8 cellular contexts compared by ENCODE assay signal in the genomic region with DNA sequence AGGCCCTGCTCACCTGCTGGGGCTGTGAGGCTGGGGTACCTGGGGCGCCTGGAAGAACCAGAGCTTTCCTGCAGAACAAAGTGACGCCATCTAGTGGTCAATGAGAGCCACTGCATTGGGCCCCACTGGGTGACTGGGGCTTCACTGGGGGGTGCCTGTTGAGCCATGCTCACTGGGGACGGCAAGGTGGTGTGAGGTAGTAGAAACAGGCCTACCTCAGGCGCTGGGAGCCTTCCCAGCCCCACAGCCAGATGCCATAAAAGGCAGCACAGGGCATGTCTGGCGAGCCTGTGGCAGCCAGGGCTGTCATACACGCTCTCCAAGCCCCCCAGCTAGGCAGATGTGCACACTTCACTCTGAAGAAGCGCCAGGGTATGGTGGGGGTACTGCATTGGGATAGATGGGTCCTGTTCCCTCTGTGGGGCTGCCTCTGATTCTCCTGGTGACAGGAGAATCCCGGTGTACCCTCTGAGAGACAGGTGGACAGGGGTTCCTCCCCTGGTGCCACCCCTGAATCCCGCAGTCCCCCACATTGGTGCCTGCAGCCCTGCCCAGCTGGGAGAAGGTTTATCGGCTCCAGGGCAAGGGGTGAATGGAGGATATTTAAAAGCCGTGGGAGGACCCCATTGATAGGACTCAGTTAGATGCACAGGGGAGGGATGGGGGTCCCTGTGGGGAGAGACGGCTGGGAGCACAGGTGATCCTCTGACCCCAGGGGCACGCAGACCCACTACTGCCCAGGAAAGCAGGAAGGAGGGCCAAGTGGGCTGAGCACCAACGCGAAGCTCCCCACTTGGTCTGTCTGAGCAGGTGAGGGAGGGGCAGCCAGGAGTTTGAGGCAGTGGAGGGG.
DNase-seq lines count a peak whose midpoint lies in the region; ATAC-seq and TF ChIP-seq lines count a peak whose summit lies in the region.

No MANE protein-coding gene starts in this region.

- TF ChIP-seq CTCF in RWPE1 (conservative IDR thresholded peaks at IDR 0.05; ENCODE audit: low read depth) (peak; percentile 76), left lung (IDR thresholded peaks at IDR 0.05) (peak; percentile 57 to 66)

- no peaks in the 10 kb centered on the region for H3K9me3 Mint-ChIP-seq in activated naive CD8-positive, alpha-beta T cell treated with anti-CD3 and anti-CD28 coated beads, Interleukin-2, amount 50 U/mL, for 24 hours

- H3K9me3 ChIP-seq in left lung = no peaks in the 10 kb centered on the region

- peaks cover 22% of the 10 kb centered on the region for H3K4me1 Mint-ChIP-seq in activated naive CD8-positive, alpha-beta T cell treated with anti-CD3 and anti-CD28 coated beads, Interleukin-2, amount 50 U/mL, for 24 hours

- DNase-seq in SIG-M5 treated with dmso at 0.1 percent for 504 hours (lab: John Stamatoyannopoulos, UW; ENCODE audit: unreplicated experiment) (peak; percentile 4), SIG-M5 (lab: John Stamatoyannopoulos, UW) (no peak), RWPE1 (ENCODE audit: low spot score) (peak; percentile 41), left lung (no peak), kidney glomerular epithelial cell (lab: John Stamatoyannopoulos, UW) (no peak)
- DNase-seq in activated naive CD8-positive, alpha-beta T cell treated with anti-CD3 and anti-CD28 coated beads, Interleukin-2, amount 50 U/mL, for 24 hours = peak; percentile 61
- peak; percentile 62 for DNase-seq in stimulated activated naive CD8-positive, alpha-beta T cell treated with anti-CD3 and anti-CD28 coated beads, Interleukin-15, Interleukin-2, amounts not matched to agents 100 U/mL and 50 U/mL, for 24 hours

- H3K4me3 Mint-ChIP-seq in activated naive CD8-positive, alpha-beta T cell treated with anti-CD3 and anti-CD28 coated beads, Interleukin-2, amount 50 U/mL, for 24 hours = no peak overlapping the region

- POLR2A ChIA-PET in RWPE1 (lab: Yijun Ruan, JAX; ENCODE audit: low non-redundant PET) = no interaction called here

- no peak overlapping the region for H3K4me3 ChIP-seq in left lung

- H3K36me3 Mint-ChIP-seq in activated naive CD8-positive, alpha-beta T cell treated with anti-CD3 and anti-CD28 coated beads, Interleukin-2, amount 50 U/mL, for 24 hours (ENCODE audit: low read depth) = no peaks in the 10 kb centered on the region

- no peaks in the 10 kb centered on the region for H3K27me3 ChIP-seq in left lung

- no peaks in the 10 kb centered on the region for H3K4me1 ChIP-seq in left lung

- intact Hi-C loops in left lung (cut with DNase I) = no loop called here

- H3K27ac Mint-ChIP-seq in activated naive CD8-positive, alpha-beta T cell treated with anti-CD3 and anti-CD28 coated beads, Interleukin-2, amount 50 U/mL, for 24 hours = no peak overlapping the region

- H3K36me3 ChIP-seq in left lung = no peaks in the 10 kb centered on the region

- ATAC-seq in activated naive CD8-positive, alpha-beta T cell treated with anti-CD3 and anti-CD28 coated beads, Interleukin-2, amount 50 U/mL, for 24 hours = peak; percentile 26
- ATAC-seq in left lung = no peak
- ATAC-seq in stimulated activated naive CD8-positive, alpha-beta T cell treated with anti-CD3 and anti-CD28 coated beads, Interleukin-15, Interleukin-2, amounts not matched to agents 100 U/mL and 50 U/mL, for 24 hours = peak; percentile 56
- no peak for ATAC-seq in GM21723 (IDR thresholded peaks at IDR 0.05; ENCODE audit: unreplicated experiment)

- no peak overlapping the region for H3K27ac ChIP-seq in RWPE1
- no peak overlapping the region for H3K27ac ChIP-seq in left lung

- no peaks in the 10 kb centered on the region for H3K27me3 Mint-ChIP-seq in activated naive CD8-positive, alpha-beta T cell treated with anti-CD3 and anti-CD28 coated beads, Interleukin-2, amount 50 U/mL, for 24 hours

- CTCF ChIA-PET in RWPE1 (lab: Yijun Ruan, JAX) = interaction anchor here (0.6 to 1.7 kb wide), 12 partner anchors 8 to 103 kb away, joined by 3 to 10 read pairs (median 4); no protein-coding TSS in a partner anchor

Comparison
In these comparisons a context has a peak if more than half of its experiments do, and no peak if none do; other contexts are left out.
1. DNase-seq: peak in SIG-M5 treated with dmso at 0.1 percent for 504 hours (single experiment), RWPE1 (single experiment), activated naive CD8-positive, alpha-beta T cell treated with anti-CD3 and anti-CD28 coated beads, Interleukin-2, amount 50 U/mL, for 24 hours (single experiment) and stimulated activated naive CD8-positive, alpha-beta T cell treated with anti-CD3 and anti-CD28 coated beads, Interleukin-15, Interleukin-2, amounts not matched to agents 100 U/mL and 50 U/mL, for 24 hours (single experiment); none in SIG-M5 (single experiment), left lung (0 of 2) and kidney glomerular epithelial cell (single experiment).
2. ATAC-seq: peak in activated naive CD8-positive, alpha-beta T cell treated with anti-CD3 and anti-CD28 coated beads, Interleukin-2, amount 50 U/mL, for 24 hours (single experiment) and stimulated activated naive CD8-positive, alpha-beta T cell treated with anti-CD3 and anti-CD28 coated beads, Interleukin-15, Interleukin-2, amounts not matched to agents 100 U/mL and 50 U/mL, for 24 hours (single experiment); none in left lung (single experiment) and GM21723 (single experiment).